Comparison of ENCODE assay signal across 8 cellular contexts in genomic region chr18:70030728-70031127, GRCh38.
"Had no signal": no experiment of that assay in that cellular context is flagged by ENCODE, and none has a peak within 500 bp of the region (broad histone marks: within the 10 kb centered on the region; RNA-seq: fewer than 3 reads in every experiment).

No MANE protein-coding gene starts in this region.

- H3K4me2 ChIP-seq: GM23338 had no signal

- DNase-seq: H9, HCEC 1CT, KBM-7 had no signal

- H2AFZ ChIP-seq: GM23338 had no signal

- FAIRE-seq: H1, H54, HepG2 had no signal

- H3K4me3 ChIP-seq: GM23338 had no signal

- H3K27ac ChIP-seq: HL-60 had no signal

- ATAC-seq: GM23338, HepG2 had no signal
